Comparison of ENCODE assay signal across 3 cellular contexts in genomic region chr6:1392813-1393640, GRCh38.
A peak's percentile ranks its signal among the peaks of the same experiment; 100 is the strongest.
TF ChIP-seq lines count a peak whose summit lies in the region.

No MANE protein-coding gene starts in this region.

TF ChIP-seq in SK-N-SH, 30 proteins besides CTCF, POLR2A, EP300 and RAD21:
- no peak for TF ChIP-seq MAX (IDR thresholded peaks at IDR 0.05; ENCODE audit: low read depth)
- TF ChIP-seq REST (IDR thresholded peaks at IDR 0.05; ENCODE audit: low read depth, low read length) = no peak
- TF ChIP-seq NRF1 (IDR thresholded peaks at IDR 0.05; ENCODE audit: low read depth, low read length) = no peak
- TF ChIP-seq RFX5 (IDR thresholded peaks at IDR 0.05; ENCODE audit: low read length) = no peak
- TF ChIP-seq SMC3 (IDR thresholded peaks at IDR 0.05; ENCODE audit: low read depth, low read length) = no peak
- TF ChIP-seq FOXM1 (IDR thresholded peaks at IDR 0.05; ENCODE audit: low read depth) = no peak
- TF ChIP-seq PBX3 (IDR thresholded peaks at IDR 0.05) = no peak
- TF ChIP-seq SIN3A (IDR thresholded peaks at IDR 0.05; ENCODE audit: borderline replicate concordance, low read depth, low read length) = no peak
- TF ChIP-seq YY1 (IDR thresholded peaks at IDR 0.05; ENCODE audit: low read depth) = no peak
- no peak for TF ChIP-seq NFIC (IDR thresholded peaks at IDR 0.05; ENCODE audit: borderline replicate concordance)
- no peak for TF ChIP-seq RXRA (IDR thresholded peaks at IDR 0.05; ENCODE audit: borderline replicate concordance, low read depth)
- no peak for TF ChIP-seq ELF1 (IDR thresholded peaks at IDR 0.05)
- no peak for TF ChIP-seq MEF2A (IDR thresholded peaks at IDR 0.05; ENCODE audit: borderline replicate concordance, low read depth)
- TF ChIP-seq GATA2 (CRISPR knock-in tag; IDR thresholded peaks at IDR 0.05) = no peak
- no peak for TF ChIP-seq FOXJ3 (CRISPR knock-in tag; IDR thresholded peaks at IDR 0.05)
- TF ChIP-seq JUND (IDR thresholded peaks at IDR 0.05) = no peak
- TF ChIP-seq TEAD4 (IDR thresholded peaks at IDR 0.05; ENCODE audit: borderline replicate concordance, insufficient read depth) = no peak
- no peak for TF ChIP-seq MXI1 (IDR thresholded peaks at IDR 0.05; ENCODE audit: low read depth, low read length)

TF ChIP-seq in SK-N-SH treated with all-trans-retinoic acid at 6 μM for 48 hours, 23 proteins besides CTCF, POLR2A, EP300 and RAD21:
- no peak for TF ChIP-seq ZFP30 (CRISPR knock-in tag; IDR thresholded peaks at IDR 0.05)
- no peak for TF ChIP-seq ZNF8 (CRISPR knock-in tag; IDR thresholded peaks at IDR 0.05)
- TF ChIP-seq CSRNP3 (CRISPR knock-in tag; IDR thresholded peaks at IDR 0.05) = no peak
- no peak for TF ChIP-seq RARB (CRISPR knock-in tag; IDR thresholded peaks at IDR 0.05)
- TF ChIP-seq TSHZ2 (CRISPR knock-in tag; IDR thresholded peaks at IDR 0.05) = no peak
- TF ChIP-seq ZC3H10 (CRISPR knock-in tag; IDR thresholded peaks at IDR 0.05) = no peak

TF ChIP-seq in endothelial cell of umbilical vein, 7 proteins besides CTCF, POLR2A, EP300 and RAD21:
- TF ChIP-seq MAX (IDR thresholded peaks at IDR 0.05; ENCODE audit: insufficient read depth, insufficient read length) = no peak
- no peak for TF ChIP-seq MYC (IDR thresholded peaks at IDR 0.05; ENCODE audit: low read depth, low read length)
- no peak for TF ChIP-seq POLR2AphosphoS5 (IDR thresholded peaks at IDR 0.05; ENCODE audit: insufficient read depth, low read depth, low read length)
- TF ChIP-seq EZH2 (IDR thresholded peaks at IDR 0.05; ENCODE audit: borderline replicate concordance, low read depth, low read length, severe bottlenecking) = peak; percentile 96
- TF ChIP-seq JUN (IDR thresholded peaks at IDR 0.05; ENCODE audit: borderline replicate concordance, insufficient read depth, insufficient read length, low read depth) = no peak
